ENCODE assay signal across 18 cellular contexts in the genomic region with DNA sequence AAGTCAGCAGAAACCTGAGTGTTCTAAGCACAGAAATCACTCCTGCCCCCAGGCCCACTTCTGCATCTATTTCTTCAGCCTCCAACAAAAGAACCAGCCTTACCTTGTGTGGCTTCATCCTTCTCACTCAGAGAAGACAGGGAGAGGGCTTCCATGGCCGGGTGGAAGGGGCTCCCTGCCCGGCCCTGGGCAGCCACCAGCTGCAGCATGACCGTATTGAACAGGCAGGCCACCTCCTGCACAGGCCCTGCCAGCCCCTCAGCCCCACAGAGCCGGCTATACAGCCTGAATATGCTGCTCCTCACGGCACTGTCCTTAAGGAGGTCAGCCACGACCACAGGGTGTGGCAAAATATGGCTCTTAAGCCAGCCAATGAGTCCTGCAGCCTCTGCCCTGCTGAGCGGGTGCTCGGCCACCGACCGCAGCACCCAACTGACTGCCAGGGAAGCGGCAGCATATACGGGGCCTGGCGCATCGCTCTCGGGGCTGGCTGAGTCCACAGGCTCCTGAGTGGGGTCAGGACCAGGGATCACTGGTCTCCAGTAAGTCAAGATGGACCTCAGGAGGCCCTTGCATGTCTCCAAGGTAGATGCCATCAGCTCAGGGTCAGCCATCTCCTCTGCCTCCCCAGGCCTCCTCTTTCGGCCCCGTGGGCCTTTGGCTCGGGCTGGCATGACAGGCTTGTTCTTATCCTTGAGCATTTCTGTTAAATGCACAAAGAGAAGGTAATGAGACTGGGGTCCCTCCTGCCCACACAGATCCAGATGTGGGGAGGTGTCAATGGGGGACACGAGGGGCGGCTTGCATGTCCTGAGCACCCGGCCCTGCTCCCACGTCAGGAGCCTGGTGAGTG. TPM values are rescaled to one million over a fixed set of nuclear protein-coding genes. Genes with fewer than 3 reads are reported as not detected.
DNase-seq lines count a peak whose midpoint lies in the region; ATAC-seq and TF ChIP-seq lines count a peak whose summit lies in the region.
"Had no signal": no experiment of that assay in that cellular context is flagged by ENCODE, and none has a peak within 500 bp of the region (broad histone marks: within the 10 kb centered on the region; RNA-seq: fewer than 3 reads in every experiment).

No MANE protein-coding gene starts in this region.

- H3K36me3 ChIP-seq in GM23338 (ENCODE audit: insufficient read depth) (peaks cover 58% of the 10 kb centered on the region), SK-N-SH (replicated peaks in 1 of 2; ENCODE audit: control insufficient read depth in 1 of 2, insufficient read depth in 2 of 2, low read length in 1 of 2) (peaks cover 52 to 89% of the 10 kb centered on the region in 2 experiments)

- H2AFZ ChIP-seq in GM23338 (no peak overlapping the region), SK-N-SH (ENCODE audit: low read depth) (no peak overlapping the region)
- H2AFZ ChIP-seq: GM23248 had no signal

- H3K9me3 Mint-ChIP-seq in GM23338: no peaks in the 10 kb centered on the region
- H3K9me3 Mint-ChIP-seq: CD8-positive, alpha-beta T cell; IgD-negative memory B cell had no signal

- no peaks in the 10 kb centered on the region for H3K4me1 ChIP-seq in GM23338 (ENCODE audit: insufficient read depth)
- no peaks in the 10 kb centered on the region for H3K4me1 ChIP-seq in SK-N-SH (ENCODE audit: control insufficient read depth in 1 of 2, insufficient read depth in 2 of 2, low read depth in 1 of 2, low read length in 1 of 2)

- peaks cover 69% of the 10 kb centered on the region for H3K36me3 Mint-ChIP-seq in GM23338 (ENCODE audit: low read depth)

- H3K9me3 ChIP-seq in AG04450 (ENCODE audit: control insufficient read depth, insufficient read depth, low read length) (no peaks in the 10 kb centered on the region), SK-N-SH (no peaks in the 10 kb centered on the region)
- H3K9me3 ChIP-seq: A549 had no signal

- ATAC-seq in GM23338 (no peak), GM21515 (IDR thresholded peaks at IDR 0.05; ENCODE audit: unreplicated experiment) (no peak), HG03095 (IDR thresholded peaks at IDR 0.05; ENCODE audit: unreplicated experiment) (no peak)
- ATAC-seq: A549; CD8-positive, alpha-beta T cell had no signal

- TF ChIP-seq EP300 in SK-N-SH (IDR thresholded peaks at IDR 0.05; ENCODE audit: borderline replicate concordance in 1 of 2, low read depth in 1 of 2, low read length in 1 of 2): no peak

- POLR2A ChIA-PET in AG04450 (lab: Yijun Ruan, JAX): no interaction called here
- POLR2A ChIA-PET in SK-N-SH (lab: Yijun Ruan, JAX): no interaction called here

- DNase-seq in AG04450 (ENCODE audit: low read depth, low spot score) (no peak), GM23338 (ENCODE audit: low spot score) (no peak), islet precursor cell (peak; percentile 35), mesenteric fat pad (ENCODE audit: low spot score) (peak; percentile 86), NCI-H2227 (lab: John Stamatoyannopoulos, UW; ENCODE audit: unreplicated experiment) (no peak), SK-N-SH (no peak)
- DNase-seq: CD8-positive, alpha-beta T cell; COR-L47; DND-41; GDM1; GM23248; H7 had no signal

- H3K27me3 ChIP-seq in AG04450 (ENCODE audit: control insufficient read depth, insufficient read depth, low read length) (no peaks in the 10 kb centered on the region), GM23338 (ENCODE audit: insufficient read depth) (no peaks in the 10 kb centered on the region), SK-N-SH (ENCODE audit: insufficient read depth) (no peaks in the 10 kb centered on the region)

- H3K27ac Mint-ChIP-seq in GM23338: peak overlapping the region; percentile 56; the same call in 1 of the 2 replicates
- H3K27ac Mint-ChIP-seq: CD8-positive, alpha-beta T cell; IgD-negative memory B cell had no signal

- H3K27me3 Mint-ChIP-seq in GM23338 (ENCODE audit: insufficient read depth, low read depth, poor library complexity): peaks cover 4% of the 10 kb centered on the region
- H3K27me3 Mint-ChIP-seq: IgD-negative memory B cell had no signal

- 98% methylated on average over 14 of the region's 22 CpGs for WGBS in SK-N-SH (ENCODE audit: low lambda C conversion rate)

- no peaks in the 10 kb centered on the region for H3F3A ChIP-seq in GM23338 (replicated peaks; ENCODE audit: low read depth)
- no peaks in the 10 kb centered on the region for H3F3A ChIP-seq in SK-N-SH (replicated peaks; ENCODE audit: insufficient read depth)

- H3K4me3 Mint-ChIP-seq in GM23338: no peak overlapping the region
- H3K4me3 Mint-ChIP-seq: CD14-positive monocyte; CD8-positive, alpha-beta T cell; IgD-negative memory B cell had no signal

- no peak overlapping the region for H3K9ac ChIP-seq in SK-N-SH
- H3K9ac ChIP-seq: GM23248 had no signal

- TF ChIP-seq RAD21 in SK-N-SH (IDR thresholded peaks at IDR 0.05; ENCODE audit: low read length): no peak

- no peak for TF ChIP-seq CTCF in AG04450 (IDR thresholded peaks at IDR 0.05; ENCODE audit: low read depth, low read length)
- no peak for TF ChIP-seq CTCF in GM23338 (conservative IDR thresholded peaks at IDR 0.05; ENCODE audit: low read depth in 2 of 2)
- no peak for TF ChIP-seq CTCF in SK-N-SH (IDR thresholded peaks at IDR 0.05)

- no peak overlapping the region for H3K4me3 ChIP-seq in AG04450 (ENCODE audit: low read depth, low read length)
- H3K4me3 ChIP-seq in GM23338: no peak overlapping the region
- H3K4me3 ChIP-seq in SK-N-SH (ENCODE audit: low read depth in 2 of 2, low read length in 1 of 2): no peak overlapping the region
- H3K4me3 ChIP-seq: A549, GM23248 had no signal

- H3K4me2 ChIP-seq in GM23338 (no peak overlapping the region), SK-N-SH (no peak overlapping the region)
- H3K4me2 ChIP-seq: A549 had no signal

- no peaks in the 10 kb centered on the region; the same call in 1 of the 2 replicates for H3K79me2 ChIP-seq in GM23338 (replicated peaks; ENCODE audit: insufficient read depth)
- H3K79me2 ChIP-seq in SK-N-SH (ENCODE audit: insufficient read depth): peaks cover 31% of the 10 kb centered on the region; the same call in 1 of the 2 replicates

- no peaks in the 10 kb centered on the region for H3K9me2 ChIP-seq in GM23338 (ENCODE audit: insufficient read depth)
- no peaks in the 10 kb centered on the region for H3K9me2 ChIP-seq in SK-N-SH

- no peaks in the 10 kb centered on the region for H3K4me1 Mint-ChIP-seq in GM23338
- H3K4me1 Mint-ChIP-seq: CD14-positive monocyte, IgD-negative memory B cell had no signal

- H3K27ac ChIP-seq in AG04450 (ENCODE audit: low read depth, low read length): peak overlapping the region; percentile 11
- H3K27ac ChIP-seq in GM23338 (ENCODE audit: low read depth): no peak overlapping the region
- H3K27ac ChIP-seq in SK-N-SH (ENCODE audit: low read depth in 2 of 2, low read length in 1 of 2): no peak overlapping the region
- H3K27ac ChIP-seq: A549, GM23248 had no signal

- peaks cover 3% of the 10 kb centered on the region for H4K20me1 ChIP-seq in GM23338 (replicated peaks; ENCODE audit: insufficient read depth)
- 0 out of 2 replicates have a peak, but pooled peaks cover under 1% of the 10 kb centered on the region for H4K20me1 ChIP-seq in SK-N-SH (ENCODE audit: insufficient read depth)

- CTCF ChIA-PET in AG04450 (lab: Charles Lee) (no interaction called here), SK-N-SH (lab: Yijun Ruan, JAX) (interaction anchor here (0.9 kb wide), 1 partner anchor 9 kb away, joined by 3 read pairs; no protein-coding TSS in a partner anchor)

TF ChIP-seq in GM23338, 12 proteins besides CTCF, POLR2A, EP300 and RAD21:
- no peak for TF ChIP-seq STAT1 (IDR thresholded peaks at IDR 0.05; ENCODE audit: unreplicated experiment)

TF ChIP-seq in SK-N-SH, 30 proteins besides CTCF, POLR2A, EP300 and RAD21 (continues in another document):
- TF ChIP-seq REST (IDR thresholded peaks at IDR 0.05; ENCODE audit: low read depth, low read length) (no peak), FOXJ3 (CRISPR knock-in tag; IDR thresholded peaks at IDR 0.05) (no peak), TEAD4 (IDR thresholded peaks at IDR 0.05; ENCODE audit: borderline replicate concordance, insufficient read depth) (no peak), RXRA (IDR thresholded peaks at IDR 0.05; ENCODE audit: borderline replicate concordance, low read depth) (no peak)

RNA-seq across cellular contexts. Expression of gene MRAP, which starts 17.9 kb away (rescaled TPM):
- polyA plus RNA-seq in AG04450 (2011; rRNA removed): not detected in 2 replicates
- not detected in 2 replicates for polyA minus RNA-seq in AG04450 (2011; rRNA and poly(A)+ RNA removed)
- not detected in 2 replicates for total RNA-seq in GM23338 (2014; rRNA removed; shearing (Covaris generic))
- polyA plus RNA-seq in GM23338 (2016; fragmentation: Nextera tagmentation; extraction: Ambion mirVana): 0.78 and 2.2 TPM in 2 replicates
- 149 TPM for total RNA-seq in mesenteric fat pad
- polyA plus RNA-seq in SK-N-SH (2012; rRNA removed): not detected in 2 replicates
- polyA plus RNA-seq in SK-N-SH (2012; cell fraction: cytosol; rRNA removed): not detected in 2 replicates
- polyA plus RNA-seq in SK-N-SH (2012; cell fraction: nucleus; rRNA removed): not detected in 2 replicates
- total RNA-seq: CD8-positive, alpha-beta T cell; GM23248; H7 had no signal
- polyA plus RNA-seq: A549, BJ, CD14-positive monocyte, GM23248, IgD-negative memory B cell had no signal

RNA-seq across cellular contexts. Expression of gene MIS18A, which starts 37.7 kb away (rescaled TPM):
- polyA plus RNA-seq in AG04450 (2011; rRNA removed) (4.7 and 6.3 TPM in 2 replicates), GM23338 (2016; fragmentation: Nextera tagmentation; extraction: Ambion mirVana) (126 and 133 TPM in 2 replicates), SK-N-SH (2012; rRNA removed) (11.6 and 14.2 TPM in 2 replicates)
- 0.70 and 0.83 TPM in 2 replicates for polyA minus RNA-seq in AG04450 (2011; rRNA and poly(A)+ RNA removed)
- total RNA-seq in GM23338 (2014; rRNA removed; shearing (Covaris generic)): 46.1 and 49.3 TPM in 2 replicates
- total RNA-seq in mesenteric fat pad: 5.4 TPM
- polyA plus RNA-seq in SK-N-SH (2012; cell fraction: cytosol; rRNA removed): 14.0 and 14.8 TPM in 2 replicates
- polyA plus RNA-seq in SK-N-SH (2012; cell fraction: nucleus; rRNA removed): 6.9 and 7.4 TPM in 2 replicates

Comparison
In these comparisons a context has a peak if more than half of its experiments do, and no peak if none do; other contexts are left out.
1. DNase-seq: peak in islet precursor cell (single experiment) and mesenteric fat pad (single experiment); none in AG04450 (single experiment), GM23338 (single experiment), NCI-H2227 (single experiment) and SK-N-SH (single experiment).